Comparison of ENCODE assay signal across 1 cellular context in genomic region chr14:55028476-55028875, GRCh38.
TF ChIP-seq lines count a peak whose summit lies in the region.

No MANE protein-coding gene starts in this region.

TF ChIP-seq in H1, 55 proteins besides CTCF, POLR2A, EP300 and RAD21:
- no peak for TF ChIP-seq EGR1 (IDR thresholded peaks at IDR 0.05; ENCODE audit: borderline replicate concordance, low read depth, low read length)
- TF ChIP-seq CBX8 (IDR thresholded peaks at IDR 0.05; ENCODE audit: borderline replicate concordance, low read depth, low read length): no peak
- TF ChIP-seq CREB1 (IDR thresholded peaks at IDR 0.05): no peak
- no peak for TF ChIP-seq SP4 (IDR thresholded peaks at IDR 0.05; ENCODE audit: low read length)
- no peak for TF ChIP-seq YY1 (IDR thresholded peaks at IDR 0.05; ENCODE audit: low read depth, low read length)
- no peak for TF ChIP-seq SIN3A (conservative IDR thresholded peaks at IDR 0.05 in 1 of 2, IDR thresholded peaks at IDR 0.05 in 1 of 2; ENCODE audit: low read depth in 1 of 2, low read length in 2 of 2)
- TF ChIP-seq CTBP2 (IDR thresholded peaks at IDR 0.05; ENCODE audit: borderline replicate concordance, insufficient read depth, insufficient read length, low read length): no peak
- TF ChIP-seq NANOG (IDR thresholded peaks at IDR 0.05; ENCODE audit: insufficient read depth, low read depth, low read length, poor library complexity, severe bottlenecking): no peak
